8 cellular contexts compared by ENCODE assay signal in the genomic region with DNA sequence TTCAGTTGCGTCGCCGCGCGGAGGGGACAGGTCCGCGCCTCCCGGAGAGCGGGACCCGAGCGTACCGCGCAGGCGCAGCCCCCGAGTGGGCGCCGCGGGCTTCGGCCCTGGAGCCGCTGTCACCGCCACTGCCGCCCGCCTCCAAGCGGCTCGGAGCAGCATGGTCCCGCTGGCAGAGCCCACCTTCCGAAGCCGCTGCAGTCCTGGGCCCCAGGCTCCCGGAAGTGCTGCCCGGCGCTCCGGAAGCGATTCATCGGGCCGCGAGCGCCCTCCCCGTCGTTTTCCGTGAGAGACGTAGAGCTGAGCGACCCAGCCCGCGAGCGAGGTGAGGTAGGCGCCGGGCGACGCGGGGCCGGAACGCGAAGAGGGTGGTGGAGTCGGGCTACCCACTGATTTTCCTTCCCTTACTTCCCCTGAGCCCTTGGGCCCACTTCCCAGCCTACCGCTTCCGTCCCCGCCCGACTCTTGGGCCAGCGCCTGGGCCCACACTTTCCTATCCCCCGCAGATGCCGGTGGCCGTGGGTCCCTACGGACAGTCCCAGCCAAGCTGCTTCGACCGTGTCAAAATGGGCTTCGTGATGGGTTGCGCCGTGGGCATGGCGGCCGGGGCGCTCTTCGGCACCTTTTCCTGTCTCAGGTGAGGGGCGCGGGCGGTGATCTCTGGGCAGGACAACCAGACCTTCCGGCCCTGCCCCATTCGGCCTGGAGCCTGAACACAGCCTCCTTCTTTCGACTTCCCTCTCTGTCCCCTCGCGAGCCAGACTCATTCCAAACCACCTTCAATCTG.
DNase-seq lines count a peak whose midpoint lies in the region; ATAC-seq and TF ChIP-seq lines count a peak whose summit lies in the region.

A gene (minus strand): TSS at position 226 of the 787 bp plus-strand sequence. CDS start 64 bp downstream, at position 162.
A gene (plus strand): TSS at position 279 of the 787 bp plus-strand sequence. CDS start 228 bp downstream, at position 507.

- peak within 1 kb of the TSS; percentile 97 for H3K27ac ChIP-seq in VCaP
- peak within 1 kb of the TSS; percentile 76 to 98 (median 94) for H3K27ac ChIP-seq in skin epidermis

- in situ Hi-C loops in T47D (cut with HindIII; ENCODE audit: low pct_unique_long_range_greater_than_20kb, low sequenced_read_pairs), result no loop called here

- peak; percentile 50 for ATAC-seq in HG03060 (IDR thresholded peaks at IDR 0.05; ENCODE audit: low read depth, unreplicated experiment)

- H3K4me3 ChIP-seq in iPS-18c (ENCODE audit: insufficient read depth, low read depth, low read length) (peak within 1 kb of the TSS; percentile 100), skin epidermis (peak within 1 kb of the TSS; percentile 72 to 99 (median 88))

- no peaks in the 10 kb centered on the region for H3K9me3 ChIP-seq in iPS-18c (ENCODE audit: control insufficient read depth, insufficient read depth, low read length)

- DNase-seq in SIG-M5 treated with dmso at 0.1 percent for 504 hours (lab: John Stamatoyannopoulos, UW; ENCODE audit: unreplicated experiment) (peak; percentile 83), SIG-M5 (lab: John Stamatoyannopoulos, UW) (no peak), NCI-H2171 (lab: John Stamatoyannopoulos, UW) (peak; percentile 95), T47D (ENCODE audit: low read depth in 1 of 2, low spot score in 1 of 2) (peak; percentile 91 to 96)

- TF ChIP-seq CTCF in VCaP (conservative IDR thresholded peaks at IDR 0.05), result peak; percentile 29
